In genomic region chr21:46120301-46121285, GRCh38 we compare ENCODE assay signal across 13 cellular contexts. TPM values are rescaled to one million over a fixed set of nuclear protein-coding genes. Genes with fewer than 3 reads are reported as not detected.
DNase-seq lines count a peak whose midpoint lies in the region; ATAC-seq lines count a peak whose summit lies in the region.
"Had no signal": no experiment of that assay in that cellular context is flagged by ENCODE, and none has a peak within 500 bp of the region (broad histone marks: within the 10 kb centered on the region; RNA-seq: fewer than 3 reads in every experiment).

No MANE protein-coding gene starts in this region.

- no peak overlapping the region for H3K27ac Mint-ChIP-seq in activated T-cell treated with anti-CD3 and anti-CD28 coated beads, Interleukin-2, amount 50 U/mL, for 72 hours
- peak overlapping the region; percentile 56 for H3K27ac Mint-ChIP-seq in stimulated activated effector memory CD8-positive, alpha-beta T cell treated with anti-CD3 and anti-CD28 coated beads, Interleukin-12 subunit alpha, Interleukin-12 subunit beta, amount 100 ng/mL, for 72 hours
- H3K27ac Mint-ChIP-seq: activated CD4-positive, alpha-beta T cell treated with anti-CD3 and anti-CD28 coated beads, Interleukin-2, amount 10 ng/mL, durations not matched to agents 24 days and 14 days; activated naive CD8-positive, alpha-beta T cell treated with anti-CD3 and anti-CD28 coated beads for 36 hours; naive thymus-derived CD4-positive, alpha-beta T cell had no signal

- no peak overlapping the region for H3K4me3 Mint-ChIP-seq in activated T-cell treated with anti-CD3 and anti-CD28 coated beads, Interleukin-2, amount 50 U/mL, for 4 hours
- no peak overlapping the region for H3K4me3 Mint-ChIP-seq in activated T-cell treated with anti-CD3 and anti-CD28 coated beads, Interleukin-2, amount 50 U/mL, for 72 hours
- H3K4me3 Mint-ChIP-seq in stimulated activated effector memory CD8-positive, alpha-beta T cell treated with anti-CD3 and anti-CD28 coated beads, Interleukin-12 subunit alpha, Interleukin-12 subunit beta, amount 100 ng/mL, for 72 hours: no peak overlapping the region
- H3K4me3 Mint-ChIP-seq: activated CD4-positive, alpha-beta T cell treated with anti-CD3 and anti-CD28 coated beads, Interleukin-2, amount 10 ng/mL, durations not matched to agents 24 days and 14 days; activated naive CD8-positive, alpha-beta T cell treated with anti-CD3 and anti-CD28 coated beads for 36 hours; naive thymus-derived CD4-positive, alpha-beta T cell had no signal

- H3K36me3 Mint-ChIP-seq in activated T-cell treated with anti-CD3 and anti-CD28 coated beads, Interleukin-2, amount 50 U/mL, for 4 hours (ENCODE audit: insufficient read depth): no peaks in the 10 kb centered on the region
- no peaks in the 10 kb centered on the region for H3K36me3 Mint-ChIP-seq in activated T-cell treated with anti-CD3 and anti-CD28 coated beads, Interleukin-2, amount 50 U/mL, for 72 hours (ENCODE audit: insufficient read depth in 2 of 2)
- H3K36me3 Mint-ChIP-seq in stimulated activated effector memory CD8-positive, alpha-beta T cell treated with anti-CD3 and anti-CD28 coated beads, Interleukin-12 subunit alpha, Interleukin-12 subunit beta, amount 100 ng/mL, for 72 hours: peaks cover 5% of the 10 kb centered on the region
- H3K36me3 Mint-ChIP-seq: activated naive CD8-positive, alpha-beta T cell treated with anti-CD3 and anti-CD28 coated beads for 36 hours had no signal

- peak; percentile 3 for DNase-seq in activated T-cell treated with anti-CD3 and anti-CD28 coated beads, Interleukin-2, amount 50 U/mL, for 4 hours
- no peak for DNase-seq in activated T-cell treated with anti-CD3 and anti-CD28 coated beads, Interleukin-2, amount 50 U/mL, for 72 hours
- DNase-seq in activated CD8-positive, alpha-beta memory T cell treated with anti-CD3 and anti-CD28 coated beads, Interleukin-2, amount 50 U/mL, for 4 hours: peak; percentile 14
- DNase-seq in left lobe of liver (ENCODE audit: low spot score) (peak; percentile 45), germinal center (ENCODE audit: low spot score) (no peak)
- no peak for DNase-seq in stimulated activated effector memory CD8-positive, alpha-beta T cell treated with anti-CD3 and anti-CD28 coated beads, Interleukin-12 subunit alpha, Interleukin-12 subunit beta, amount 100 ng/mL, for 72 hours (ENCODE audit: low spot score in 2 of 2)
- DNase-seq: activated CD4-positive, alpha-beta T cell treated with anti-CD3 and anti-CD28 coated beads, Interleukin-2, amount 10 ng/mL, durations not matched to agents 24 days and 14 days; activated naive CD8-positive, alpha-beta T cell treated with anti-CD3 and anti-CD28 coated beads for 36 hours; colonic mucosa; NCI-H2171 had no signal

- no peak for ATAC-seq in activated T-cell treated with anti-CD3 and anti-CD28 coated beads, Interleukin-2, amount 50 U/mL, for 4 hours
- no peak for ATAC-seq in activated T-cell treated with anti-CD3 and anti-CD28 coated beads, Interleukin-2, amount 50 U/mL, for 72 hours (replicated peaks in 1 of 2)
- ATAC-seq in left lobe of liver: no peak
- ATAC-seq in stimulated activated effector memory CD8-positive, alpha-beta T cell treated with anti-CD3 and anti-CD28 coated beads, Interleukin-12 subunit alpha, Interleukin-12 subunit beta, amount 100 ng/mL, for 72 hours: no peak
- no peak for ATAC-seq in HG02981 (IDR thresholded peaks at IDR 0.05; ENCODE audit: unreplicated experiment)
- no peak for ATAC-seq in HG02588 (IDR thresholded peaks at IDR 0.05; ENCODE audit: unreplicated experiment)
- ATAC-seq: naive thymus-derived CD4-positive, alpha-beta T cell had no signal

- H3K4me1 Mint-ChIP-seq in activated T-cell treated with anti-CD3 and anti-CD28 coated beads, Interleukin-2, amount 50 U/mL, for 4 hours (ENCODE audit: low read depth): no peaks in the 10 kb centered on the region
- no peaks in the 10 kb centered on the region for H3K4me1 Mint-ChIP-seq in activated T-cell treated with anti-CD3 and anti-CD28 coated beads, Interleukin-2, amount 50 U/mL, for 72 hours (ENCODE audit: low read depth)
- H3K4me1 Mint-ChIP-seq in stimulated activated effector memory CD8-positive, alpha-beta T cell treated with anti-CD3 and anti-CD28 coated beads, Interleukin-12 subunit alpha, Interleukin-12 subunit beta, amount 100 ng/mL, for 72 hours: no peaks in the 10 kb centered on the region
- H3K4me1 Mint-ChIP-seq: activated CD4-positive, alpha-beta T cell treated with anti-CD3 and anti-CD28 coated beads, Interleukin-2, amount 10 ng/mL, durations not matched to agents 24 days and 14 days; activated naive CD8-positive, alpha-beta T cell treated with anti-CD3 and anti-CD28 coated beads for 36 hours had no signal

- no peaks in the 10 kb centered on the region for H3K27me3 Mint-ChIP-seq in activated T-cell treated with anti-CD3 and anti-CD28 coated beads, Interleukin-2, amount 50 U/mL, for 4 hours (ENCODE audit: low read depth)
- no peaks in the 10 kb centered on the region for H3K27me3 Mint-ChIP-seq in activated T-cell treated with anti-CD3 and anti-CD28 coated beads, Interleukin-2, amount 50 U/mL, for 72 hours (ENCODE audit: low read depth)
- H3K27me3 Mint-ChIP-seq: activated CD4-positive, alpha-beta T cell treated with anti-CD3 and anti-CD28 coated beads, Interleukin-2, amount 10 ng/mL, durations not matched to agents 24 days and 14 days; activated naive CD8-positive, alpha-beta T cell treated with anti-CD3 and anti-CD28 coated beads for 36 hours; naive thymus-derived CD4-positive, alpha-beta T cell had no signal

- H3K9me3 Mint-ChIP-seq in activated T-cell treated with anti-CD3 and anti-CD28 coated beads, Interleukin-2, amount 50 U/mL, for 4 hours: no peaks in the 10 kb centered on the region
- peaks cover 0 to 3% of the 10 kb centered on the region in 2 donors for H3K9me3 Mint-ChIP-seq in activated T-cell treated with anti-CD3 and anti-CD28 coated beads, Interleukin-2, amount 50 U/mL, for 72 hours
- no peaks in the 10 kb centered on the region for H3K9me3 Mint-ChIP-seq in stimulated activated effector memory CD8-positive, alpha-beta T cell treated with anti-CD3 and anti-CD28 coated beads, Interleukin-12 subunit alpha, Interleukin-12 subunit beta, amount 100 ng/mL, for 72 hours
- H3K9me3 Mint-ChIP-seq: activated CD4-positive, alpha-beta T cell treated with anti-CD3 and anti-CD28 coated beads, Interleukin-2, amount 10 ng/mL, durations not matched to agents 24 days and 14 days; activated naive CD8-positive, alpha-beta T cell treated with anti-CD3 and anti-CD28 coated beads for 36 hours had no signal

RNA-seq across cellular contexts. Expression of gene COL6A2, which starts 22.7 kb away (rescaled TPM):
- total RNA-seq in activated T-cell treated with anti-CD3 and anti-CD28 coated beads, Interleukin-2, amount 50 U/mL, for 4 hours: 1 to 10 TPM; 4.8 to 7.7 (median 5.7) TPM
- total RNA-seq in activated T-cell treated with anti-CD3 and anti-CD28 coated beads, Interleukin-2, amount 50 U/mL, for 72 hours: 10 to 100 TPM; 10.8 to 11.3 TPM
- total RNA-seq in left lobe of liver: 34.9 TPM

RNA-seq across cellular contexts. Expression of gene FTCD, which starts 34.8 kb away (rescaled TPM):
- total RNA-seq in activated T-cell treated with anti-CD3 and anti-CD28 coated beads, Interleukin-2, amount 50 U/mL, for 4 hours: under 1 TPM; 0.33 to 0.71 (median 0.40) TPM
- total RNA-seq in activated T-cell treated with anti-CD3 and anti-CD28 coated beads, Interleukin-2, amount 50 U/mL, for 72 hours: under 1 TPM; 0.74 to 1.00 TPM
- 668 TPM for total RNA-seq in left lobe of liver

Comparison
In these comparisons a context has a peak if more than half of its experiments do, and no peak if none do; other contexts are left out.
1. DNase-seq: peak in activated T-cell treated with anti-CD3 and anti-CD28 coated beads, Interleukin-2, amount 50 U/mL, for 4 hours (single experiment), activated CD8-positive, alpha-beta memory T cell treated with anti-CD3 and anti-CD28 coated beads, Interleukin-2, amount 50 U/mL, for 4 hours (single experiment) and left lobe of liver (single experiment); none in activated T-cell treated with anti-CD3 and anti-CD28 coated beads, Interleukin-2, amount 50 U/mL, for 72 hours (0 of 2), stimulated activated effector memory CD8-positive, alpha-beta T cell treated with anti-CD3 and anti-CD28 coated beads, Interleukin-12 subunit alpha, Interleukin-12 subunit beta, amount 100 ng/mL, for 72 hours (0 of 2) and germinal center (single experiment).
2. RNA of gene FTCD, which starts 34.8 kb away (total RNA-seq): 668 TPM in left lobe of liver (single experiment); 0.74 to 1.00 TPM in activated T-cell treated with anti-CD3 and anti-CD28 coated beads, Interleukin-2, amount 50 U/mL, for 72 hours and 0.33 to 0.71 TPM in activated T-cell treated with anti-CD3 and anti-CD28 coated beads, Interleukin-2, amount 50 U/mL, for 4 hours; every median in the first group is over 100 times any median in the second.